Comparison of ENCODE assay signal across 21 cellular contexts in the genomic region with DNA sequence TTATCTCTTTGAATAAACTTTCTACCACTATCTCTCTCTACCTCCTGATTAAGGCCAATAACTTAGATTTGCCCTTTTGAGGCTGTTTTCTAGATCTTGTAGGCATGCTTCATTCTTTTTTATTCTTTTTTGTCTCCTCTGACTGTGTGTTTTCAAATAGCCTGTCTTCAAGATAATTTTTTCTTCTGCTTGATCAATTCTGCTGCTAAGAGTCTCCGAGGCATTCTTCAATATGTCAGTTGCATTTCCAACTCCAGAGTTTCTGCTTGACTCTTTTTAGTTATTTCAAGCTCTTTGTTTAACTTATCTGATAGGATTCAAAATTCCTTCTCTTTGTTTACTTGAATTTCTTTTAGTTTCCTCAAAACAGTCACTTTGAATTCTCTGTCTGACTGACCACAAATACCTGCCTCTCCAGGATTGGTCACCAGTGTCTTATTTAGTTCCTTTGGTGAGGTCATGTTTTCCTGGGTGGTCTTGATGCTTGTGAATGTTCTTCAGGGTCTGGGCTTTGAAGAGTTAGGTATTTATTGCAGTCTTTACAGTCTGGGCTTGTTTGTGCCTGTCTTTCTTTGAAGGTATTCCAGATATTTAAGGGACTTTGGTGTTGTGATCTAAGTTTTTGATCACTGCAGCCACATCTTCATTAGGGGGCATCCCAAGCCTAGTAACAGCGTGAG.
DNase-seq lines count a peak whose midpoint lies in the region; ATAC-seq, FAIRE-seq and TF ChIP-seq lines count a peak whose summit lies in the region.
"Had no signal": no experiment of that assay in that cellular context is flagged by ENCODE, and none has a peak within 500 bp of the region (broad histone marks: within the 10 kb centered on the region; RNA-seq: fewer than 3 reads in every experiment).

No MANE protein-coding gene starts in this region.

- H3K9ac ChIP-seq in K562 (ENCODE audit: insufficient read depth in 1 of 2, low read depth in 2 of 2, low read length in 2 of 2) = no peak overlapping the region

- TF ChIP-seq EP300 in K562 (IDR thresholded peaks at IDR 0.05; ENCODE audit: low read length) = no peak

- TF ChIP-seq CTCF in HEK293 (tag by site-specific recombination; IDR thresholded peaks at IDR 0.05) (no peak), K562 (IDR thresholded peaks at IDR 0.05 in 2 of 3, conservative IDR thresholded peaks at IDR 0.05 in 1 of 3; ENCODE audit: insufficient read depth in 2 of 3, low read depth in 1 of 3, low read length in 3 of 3) (no peak)

- no peaks in the 10 kb centered on the region for H3K9me3 ChIP-seq in HEK293 (ENCODE audit: control insufficient read depth, insufficient read depth, low read depth, low read length)
- peaks cover 5% of the 10 kb centered on the region for H3K9me3 ChIP-seq in K562 (replicated peaks; ENCODE audit: control insufficient read depth, insufficient read depth, low read depth, low read length)
- peaks cover 9% of the 10 kb centered on the region for H3K9me3 ChIP-seq in mesodermal cell (ENCODE audit: control insufficient read depth, low read length)
- H3K9me3 ChIP-seq: A549, HAP-1 had no signal

- WGBS in K562 (ENCODE audit: insufficient coverage, low coverage, missing lambda C conversion rate) = 73% methylated on average over 2 of the region's 2 CpGs
- WGBS in mesodermal cell (ENCODE audit: insufficient coverage in 2 of 2), 2 experiments = 100% methylated on average over 1 of the region's 2 CpGs; no CpG with 5 or more reads in 1 of the 2 experiments

- in situ Hi-C loops in K562 (cut with MboI) = no loop called here

- H3K4me1 ChIP-seq in HEK293 (ENCODE audit: control insufficient read depth, insufficient read depth, low read length) (peaks cover 5% of the 10 kb centered on the region; the same call in 1 of the 2 replicates), K562 (replicated peaks in 1 of 2; ENCODE audit: control insufficient read depth in 2 of 2, insufficient read depth in 2 of 2, low read length in 2 of 2) (peaks cover 3% of the 10 kb centered on the region in 2 experiments; a peak in 3 of 5 replicates), mesodermal cell (ENCODE audit: control insufficient read depth, insufficient read depth, low read length, poor library complexity, severe bottlenecking) (peaks cover 7% of the 10 kb centered on the region)
- H3K4me1 ChIP-seq: A549, HAP-1 had no signal

- no peaks in the 10 kb centered on the region for H3K9me1 ChIP-seq in K562 (ENCODE audit: control insufficient read depth, insufficient read depth, low read length)

- H3K4me2 ChIP-seq in K562 (ENCODE audit: insufficient read depth, low read length) = no peak overlapping the region
- H3K4me2 ChIP-seq: A549, GM23338 had no signal

- H3K36me3 ChIP-seq in HEK293 (ENCODE audit: control insufficient read depth in 2 of 2, insufficient read depth in 1 of 2, low read length in 2 of 2) (no peaks in the 10 kb centered on the region), K562 (ENCODE audit: control insufficient read depth, insufficient read depth, low read length) (no peaks in the 10 kb centered on the region), mesodermal cell (ENCODE audit: control insufficient read depth, insufficient read depth, low read length) (no peaks in the 10 kb centered on the region)
- H3K36me3 ChIP-seq: HAP-1 had no signal

- no peak overlapping the region for H2AFZ ChIP-seq in K562 (ENCODE audit: low read depth, low read length)
- H2AFZ ChIP-seq: GM23338 had no signal

- no peaks in the 10 kb centered on the region for H3K27me3 ChIP-seq in K562 (ENCODE audit: control insufficient read depth in 2 of 2, insufficient read depth in 2 of 2, low read length in 2 of 2)

- TF ChIP-seq RAD21 in K562 (CRISPR knock-in tag; conservative IDR thresholded peaks at IDR 0.05 in 1 of 2, IDR thresholded peaks at IDR 0.05 in 1 of 2) = no peak

- intact Hi-C loops in K562 (cut with micrococcal nuclease) = loop anchor here (5.0 kb wide), 1 partner anchor 34 kb away; no protein-coding TSS in a partner anchor

- BruUV-seq in K562 (replicated peaks; lab: Mats Ljungman, UMichigan) = no TSS peak

- no peak for TF ChIP-seq POLR2A in K562 (conservative IDR thresholded peaks at IDR 0.05)

- H3K4me3 ChIP-seq in HEK293 (ENCODE audit: low read depth, low read length) (no peak overlapping the region), K562 (no peak overlapping the region), mesodermal cell (ENCODE audit: extremely low read depth, insufficient read depth, low read length, poor library complexity, severe bottlenecking) (no peak overlapping the region)
- H3K4me3 ChIP-seq: A549, GM23338, HAP-1 had no signal

- DNase-seq in ELF-1 (ENCODE audit: low read depth, low spot score) = peak; percentile 44
- DNase-seq in K562 (ENCODE audit: extremely low read depth in 1 of 4, low spot score in 3 of 4) = no peak
- no peak for DNase-seq in putamen (ENCODE audit: low spot score)
- no peak for DNase-seq in hypothalamus (lab: John Stamatoyannopoulos, UW)
- DNase-seq: 8988T; ACHN; AML-193; C1 segment of cervical spinal cord; Calu3; CD4-positive, alpha-beta memory T cell; COR-L47; DMS53; DMS79 treated with DMSO at 0.1 percent for 48 hours had no signal

- CTCF ChIA-PET in HEK293 (lab: Yijun Ruan, JAX) (no interaction called here), K562 (lab: Yijun Ruan, JAX; ENCODE audit: low intra/inter-chr PET ratio) (no interaction called here)

- H3K79me2 ChIP-seq in K562 (ENCODE audit: control insufficient read depth, insufficient read depth, low read length) = no peaks in the 10 kb centered on the region

- no peaks in the 10 kb centered on the region for H4K20me1 ChIP-seq in K562 (replicated peaks; ENCODE audit: control insufficient read depth, insufficient read depth, low read length)

- no peak for ATAC-seq in K562
- ATAC-seq in HG03354 (IDR thresholded peaks at IDR 0.05; ENCODE audit: poor library complexity, severe bottlenecking, unreplicated experiment) = no peak
- ATAC-seq: A549, GM23338 had no signal

- FAIRE-seq in K562 (lab: Jason Lieb, UNC) = no peak
- FAIRE-seq: A549, G401.6, H54 had no signal

- no peak overlapping the region for H3K27ac ChIP-seq in HEK293 (ENCODE audit: extremely low read depth, low read depth, low read length)
- no peak overlapping the region for H3K27ac ChIP-seq in K562 (ENCODE audit: extremely low read depth, low read depth, low read length)
- peak overlapping the region; percentile 12 for H3K27ac ChIP-seq in mesodermal cell (ENCODE audit: low read depth, low read length, severe bottlenecking)
- H3K27ac ChIP-seq: A549 had no signal

- POLR2A ChIA-PET in HEK293 (lab: Yijun Ruan, JAX) (no interaction called here), K562 (lab: Yijun Ruan, JAX) (no interaction called here)

TF ChIP-seq in HEK293, 187 proteins besides CTCF, POLR2A, EP300 and RAD21:
- TF ChIP-seq GLI2 (tag by site-specific recombination; IDR thresholded peaks at IDR 0.05; ENCODE audit: borderline replicate concordance, low read depth) (no peak), SETDB1 (IDR thresholded peaks at IDR 0.05; ENCODE audit: insufficient read length, low read length) (peak; percentile 45), ZNF596 (tag by site-specific recombination; IDR thresholded peaks at IDR 0.05) (no peak)

TF ChIP-seq in K562, 482 proteins besides CTCF, POLR2A, EP300 and RAD21 (continues in another document):
- TF ChIP-seq GTF2F1 (IDR thresholded peaks at IDR 0.05; ENCODE audit: low read depth, low read length) (no peak), PTTG1 (tag; IDR thresholded peaks at IDR 0.05; ENCODE audit: low read depth) (no peak), CBX1 (IDR thresholded peaks at IDR 0.05; ENCODE audit: low read depth) (0 out of 2 replicates have a peak, but pooled peaks have one; percentile 29), FUS (optimal IDR thresholded peaks at IDR 0.05; ENCODE audit: low read depth, low read length) (no peak), SNRNP70 (optimal IDR thresholded peaks at IDR 0.05; ENCODE audit: low read depth, low read length) (no peak), GABPB2 (CRISPR knock-in tag; conservative IDR thresholded peaks at IDR 0.05) (no peak), BCL6 (CRISPR knock-in tag; IDR thresholded peaks at IDR 0.05) (no peak), SRSF3 (IDR thresholded peaks at IDR 0.05; ENCODE audit: insufficient read depth, low read length) (no peak), TRIM28 (IDR thresholded peaks at IDR 0.05) (peak; percentile 90), TBP (optimal IDR thresholded peaks at IDR 0.05; ENCODE audit: low read depth, low read length) (no peak), NR1H2 (CRISPR knock-in tag; IDR thresholded peaks at IDR 0.05) (no peak), ATF7 (IDR thresholded peaks at IDR 0.05) (no peak), CBX5 (IDR thresholded peaks at IDR 0.05; ENCODE audit: borderline replicate concordance, low read depth) (peak; percentile 86), HIVEP1 (CRISPR knock-in tag; IDR thresholded peaks at IDR 0.05) (no peak), ZNF23 (CRISPR knock-in tag; IDR thresholded peaks at IDR 0.05) (no peak)
- TF ChIP-seq, protein P1, sequence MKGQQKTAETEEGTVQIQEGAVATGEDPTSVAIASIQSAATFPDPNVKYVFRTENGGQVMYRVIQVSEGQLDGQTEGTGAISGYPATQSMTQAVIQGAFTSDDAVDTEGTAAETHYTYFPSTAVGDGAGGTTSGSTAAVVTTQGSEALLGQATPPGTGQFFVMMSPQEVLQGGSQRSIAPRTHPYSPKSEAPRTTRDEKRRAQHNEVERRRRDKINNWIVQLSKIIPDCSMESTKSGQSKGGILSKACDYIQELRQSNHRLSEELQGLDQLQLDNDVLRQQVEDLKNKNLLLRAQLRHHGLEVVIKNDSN (CRISPR knock-in tag; IDR thresholded peaks at IDR 0.05) = no peak
